Comparison of ENCODE assay signal across 9 cellular contexts in the genomic region with DNA sequence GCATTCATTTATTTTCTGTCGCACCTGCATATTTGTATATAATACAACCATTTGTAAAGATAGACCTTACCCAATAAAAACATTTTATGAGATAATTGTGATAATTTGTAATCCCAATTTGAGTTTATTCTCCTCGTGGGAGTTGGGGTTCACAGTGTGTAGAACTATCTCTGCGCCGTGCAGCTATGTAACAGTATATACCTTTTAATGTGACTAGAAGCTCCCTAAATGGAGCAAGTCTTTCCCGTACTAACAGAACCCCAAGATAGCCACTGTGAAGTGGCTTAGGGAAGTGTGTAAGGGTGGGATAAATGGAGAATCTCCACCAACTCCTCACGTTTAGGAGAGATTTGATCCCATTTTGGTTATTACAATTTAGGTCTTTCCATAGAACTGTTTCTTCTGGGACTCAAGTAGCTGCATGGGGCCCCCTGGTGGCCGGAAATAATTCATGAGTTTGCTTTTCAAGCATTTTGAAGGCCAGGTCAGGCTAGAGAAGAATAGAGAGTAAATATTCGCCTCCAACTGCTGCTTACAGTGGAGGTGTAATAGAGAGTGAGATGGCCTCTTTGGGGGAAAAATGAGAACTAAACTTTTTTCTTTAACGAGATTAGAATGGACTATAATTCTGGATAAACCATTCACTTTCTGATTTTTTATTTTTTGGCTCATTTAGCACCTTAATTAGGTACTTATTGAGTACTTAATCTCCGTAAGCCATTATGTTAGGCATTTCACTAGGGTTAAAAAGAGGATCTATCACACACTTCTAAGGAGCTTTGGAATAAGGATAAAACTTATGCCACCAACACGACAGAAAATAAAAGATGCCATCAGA. TPM values are rescaled to one million over a fixed set of nuclear protein-coding genes. Genes with fewer than 3 reads are reported as not detected.
DNase-seq lines count a peak whose midpoint lies in the region; ATAC-seq, FAIRE-seq and TF ChIP-seq lines count a peak whose summit lies in the region.
"Had no signal": no experiment of that assay in that cellular context is flagged by ENCODE, and none has a peak within 500 bp of the region (broad histone marks: within the 10 kb centered on the region; RNA-seq: fewer than 3 reads in every experiment).

No MANE protein-coding gene starts in this region.

- no peak overlapping the region for H4K91ac ChIP-seq in H1 (replicated peaks; ENCODE audit: insufficient read length, low read length)

- no peaks in the 10 kb centered on the region for H3K9me3 Mint-ChIP-seq in activated CD4-positive, alpha-beta memory T cell treated with anti-CD3 and anti-CD28 coated beads, Interleukin-2, amount 10 ng/mL, durations not matched to agents 7 days and 5 days

- H3K4ac ChIP-seq in H1 (replicated peaks; ENCODE audit: insufficient read length, low read depth, low read length): no peak overlapping the region

- TF ChIP-seq POLR2A in H1 (IDR thresholded peaks at IDR 0.05; ENCODE audit: control extremely low read depth in 1 of 2, low read depth in 2 of 2, low read length in 2 of 2) (no peak), GM18505 (IDR thresholded peaks at IDR 0.05; ENCODE audit: borderline replicate concordance, extremely low read depth, insufficient read depth, insufficient read length) (no peak)

- no peak overlapping the region for H3K27ac Mint-ChIP-seq in activated CD4-positive, alpha-beta memory T cell treated with anti-CD3 and anti-CD28 coated beads, Interleukin-2, amount 10 ng/mL, durations not matched to agents 7 days and 5 days

- H3K4me3 Mint-ChIP-seq in activated CD4-positive, alpha-beta memory T cell treated with anti-CD3 and anti-CD28 coated beads, Interleukin-2, amount 10 ng/mL, durations not matched to agents 7 days and 5 days: no peak overlapping the region

- no peak overlapping the region for H3K9ac ChIP-seq in H1 (replicated peaks in 1 of 4; ENCODE audit: extremely low read depth in 1 of 4, low read depth in 3 of 4, low read length in 3 of 4)

- no peak overlapping the region for H3K14ac ChIP-seq in H1 (ENCODE audit: insufficient read length)

- H3K23me2 ChIP-seq in H1 (ENCODE audit: low read depth, low read length): no peaks in the 10 kb centered on the region

- no peaks in the 10 kb centered on the region for H3K79me1 ChIP-seq in H1 (ENCODE audit: low read depth, low read length)

- no peak overlapping the region for H3K18ac ChIP-seq in H1 (ENCODE audit: extremely low read depth, low read length)

- POLR2A ChIA-PET in activated CD4-positive, alpha-beta memory T cell treated with anti-CD3 and anti-CD28 coated beads, Interleukin-2, amount 10 ng/mL, durations not matched to agents 7 days and 5 days (lab: Charles Lee): interaction anchor here (1.2 kb wide), 2 partner anchors 191 to 193 kb away, joined by 3 read pairs; no protein-coding TSS in a partner anchor
- POLR2A ChIA-PET in H1 (lab: Charles Lee; ENCODE audit: partially characterized antibody): interaction anchor here (0.6 to 1.2 kb wide), 3 partner anchors 40 to 116 kb away, joined by 3 to 7 read pairs (median 3); no protein-coding TSS in a partner anchor

- no peak overlapping the region for H4K8ac ChIP-seq in H1 (ENCODE audit: extremely low read depth, insufficient read depth, low read length)

- peak; percentile 68 to 78 for TF ChIP-seq RAD21 in H1 (IDR thresholded peaks at IDR 0.05 in 1 of 2, conservative IDR thresholded peaks at IDR 0.05 in 1 of 2; ENCODE audit: low read depth in 2 of 2, low read length in 2 of 2)

- no peak overlapping the region for H2BK20ac ChIP-seq in H1 (ENCODE audit: low read length)

- H3K4me1 ChIP-seq in H1 (replicated peaks in 1 of 4; ENCODE audit: control insufficient read depth in 3 of 4, insufficient read depth in 4 of 4, low read length in 3 of 4): peaks cover 0 to 4% (median 3%) of the 10 kb centered on the region in 4 experiments; a peak in 4 of 7 replicates

- no peaks in the 10 kb centered on the region for H4K20me1 ChIP-seq in H1 (replicated peaks in 1 of 2; ENCODE audit: control insufficient read depth in 1 of 2, insufficient read depth in 2 of 2, low read length in 2 of 2)

- FAIRE-seq in H1 (lab: Jason Lieb, UNC): peak; percentile 36

- CTCF ChIA-PET in activated CD4-positive, alpha-beta memory T cell treated with anti-CD3 and anti-CD28 coated beads, Interleukin-2, amount 10 ng/mL, durations not matched to agents 7 days and 5 days (lab: Charles Lee): interaction anchor here (0.5 to 7.6 kb wide), 17 partner anchors 9 to 195 kb away, joined by 3 to 35 read pairs (median 4); no protein-coding TSS in a partner anchor
- CTCF ChIA-PET in H1 (lab: Charles Lee; ENCODE audit: partially characterized antibody): interaction anchor here (0.6 to 8.4 kb wide), 47 partner anchors 8 to 219 kb away, joined by 3 to 96 read pairs (median 4); partner anchors contain the start of gene PCTP

- DNase-seq in D341Med (ENCODE audit: low spot score) (peak; percentile 68), HFF-Myc (ENCODE audit: extremely low read depth, low read depth) (no peak), NCI-H748 (lab: John Stamatoyannopoulos, UW; ENCODE audit: unreplicated experiment) (peak; percentile 62), H1 (ENCODE audit: low read depth in 1 of 2, low spot score in 2 of 2) (peak; percentile 67 to 88), midbrain (lab: John Stamatoyannopoulos, UW) (peak; percentile 75)
- peak; percentile 65 for DNase-seq in activated CD4-positive, alpha-beta memory T cell treated with anti-CD3 and anti-CD28 coated beads, Interleukin-2, amount 10 ng/mL, durations not matched to agents 7 days and 5 days
- DNase-seq in stimulated activated CD8-positive, alpha-beta memory T cell treated with anti-CD3 and anti-CD28 coated beads, Interleukin-4, amount 100 ng/mL, for 48 hours: peak; percentile 83

- H3K9me3 ChIP-seq in H1 (ENCODE audit: insufficient read depth in 2 of 2, low read depth in 1 of 2, low read length in 1 of 2): no peaks in the 10 kb centered on the region

- ATAC-seq in GM18505 (IDR thresholded peaks at IDR 0.05; ENCODE audit: unreplicated experiment): no peak

- no peaks in the 10 kb centered on the region for H3K36me3 ChIP-seq in H1 (ENCODE audit: control insufficient read depth in 2 of 4, insufficient read depth in 4 of 4, low read length in 3 of 4)

- no peak overlapping the region for H3K56ac ChIP-seq in H1 (replicated peaks; ENCODE audit: insufficient read length, low read depth, low read length)

- TF ChIP-seq EP300 in H1 (IDR thresholded peaks at IDR 0.05; ENCODE audit: borderline replicate concordance in 1 of 2, low read depth in 2 of 2, low read length in 2 of 2): no peak

- no peak overlapping the region for H3K27ac ChIP-seq in H1 (ENCODE audit: low read depth, low read length)

- no peaks in the 10 kb centered on the region for H3K36me3 Mint-ChIP-seq in activated CD4-positive, alpha-beta memory T cell treated with anti-CD3 and anti-CD28 coated beads, Interleukin-2, amount 10 ng/mL, durations not matched to agents 7 days and 5 days (ENCODE audit: low read depth)

- WGBS in H1 (ENCODE audit: extremely low coverage in 1 of 2, insufficient coverage in 1 of 2, insufficient read length in 1 of 2, insufficient replicate concordance in 2 of 2, low coverage in 1 of 2, low lambda C conversion rate in 2 of 2, missing lambda C conversion rate in 1 of 2), 2 experiments: 68% methylated on average over 11 of the region's 11 CpGs; no CpG with 5 or more reads in 1 of the 2 experiments

- H3K27me3 ChIP-seq in H1 (replicated peaks in 1 of 4; ENCODE audit: control insufficient read depth in 3 of 4, extremely low read depth in 1 of 4, insufficient read depth in 3 of 4, low read length in 3 of 4): no peaks in the 10 kb centered on the region

- H2AFZ ChIP-seq in H1 (ENCODE audit: low read length): no peak overlapping the region

- no peaks in the 10 kb centered on the region for H3K79me2 ChIP-seq in H1 (ENCODE audit: control insufficient read depth in 1 of 2, insufficient read depth in 2 of 2, low read length in 2 of 2)

- H2BK120ac ChIP-seq in H1 (replicated peaks; ENCODE audit: low read depth, low read length): no peak overlapping the region

- no peak overlapping the region for H3K4me2 ChIP-seq in H1 (ENCODE audit: insufficient read depth in 1 of 2, low read depth in 2 of 2, low read length in 2 of 2)

- H3K4me3 ChIP-seq in HFF-Myc (replicated peaks; ENCODE audit: low read depth, low read length) (no peak overlapping the region), H1 (ENCODE audit: extremely low read depth in 1 of 4, insufficient read depth in 2 of 4, low read depth in 3 of 4, low read length in 4 of 4) (no peak overlapping the region)

- H2BK12ac ChIP-seq in H1 (ENCODE audit: low read depth, low read length): no peak overlapping the region

- H3K27me3 Mint-ChIP-seq in activated CD4-positive, alpha-beta memory T cell treated with anti-CD3 and anti-CD28 coated beads, Interleukin-2, amount 10 ng/mL, durations not matched to agents 7 days and 5 days: peaks cover 17% of the 10 kb centered on the region

- no peak overlapping the region for H2BK5ac ChIP-seq in H1 (ENCODE audit: low read depth, low read length)

- H4K5ac ChIP-seq in H1 (ENCODE audit: insufficient read length, low read depth, low read length): no peak overlapping the region

- H2AK5ac ChIP-seq in H1 (ENCODE audit: low read depth, low read length): no peak overlapping the region

- H3K23ac ChIP-seq in H1 (ENCODE audit: insufficient read length): no peak overlapping the region

- H2BK15ac ChIP-seq in H1 (ENCODE audit: low read length): no peak overlapping the region

- no peaks in the 10 kb centered on the region for H3K4me1 Mint-ChIP-seq in activated CD4-positive, alpha-beta memory T cell treated with anti-CD3 and anti-CD28 coated beads, Interleukin-2, amount 10 ng/mL, durations not matched to agents 7 days and 5 days

- TF ChIP-seq CTCF in HFF-Myc (IDR thresholded peaks at IDR 0.05; ENCODE audit: low read depth, low read length, missing control alignments): peak; percentile 82
- peak in 2 of 3 experiments; percentile 64 to 68; a peak in 3 of 4 replicates for TF ChIP-seq CTCF in H1 (IDR thresholded peaks at IDR 0.05; ENCODE audit: control extremely low read depth in 1 of 3, insufficient read depth in 1 of 3, low read depth in 1 of 3, low read length in 3 of 3)

RNA-seq across cellular contexts. Expression of gene TMEM100, which starts 4.5 kb away (rescaled TPM):
- not detected for total RNA-seq in activated CD4-positive, alpha-beta memory T cell treated with anti-CD3 and anti-CD28 coated beads, Interleukin-2, amount 10 ng/mL, durations not matched to agents 7 days and 5 days
- 0.48 and 1.1 TPM in 2 replicates for total RNA-seq in H1 (2021; fragmentation: NEBNext Ultra II Directional; extraction: Animal tissue kit (Norgen Biotek cat#: 25700))
- polyA plus RNA-seq in H1 (2011; rRNA removed): 0.25 and 0.36 TPM in 2 replicates
- polyA plus RNA-seq in H1 (2011; cell fraction: cytosol; rRNA removed): 0.23 TPM
- polyA plus RNA-seq in H1 (2011; cell fraction: nucleus; rRNA removed): 0.19 TPM
- 0.31 to 1.1 TPM (median 0.55 TPM) in 4 replicates for polyA plus RNA-seq in H1 (2012, experiment 1 of 2)
- 0.09 TPM for polyA plus RNA-seq in H1 (2012, experiment 2 of 2)
- polyA plus RNA-seq in H1 (2013, experiment 1 of 2): 0.47 TPM
- polyA plus RNA-seq in H1 (2013, experiment 2 of 2): 0.55 TPM
- polyA minus RNA-seq in H1 (2011; rRNA and poly(A)+ RNA removed): 0.56 and 1.1 TPM in 2 replicates
- not detected for polyA minus RNA-seq in H1 (2011; cell fraction: cytosol; rRNA and poly(A)+ RNA removed)
- 1.4 TPM for polyA minus RNA-seq in H1 (2011; cell fraction: nucleus; rRNA and poly(A)+ RNA removed)
- total RNA-seq: T-helper 1 cell treated with Interleukin-12 subunit alpha and Interleukin-12 subunit beta and Interleukin-4 antibody, amounts not matched to agents 30 ng/mL and 1 ng/mL, for 36 hours had no signal

RNA-seq across cellular contexts. Expression of gene PCTP, which starts 32.7 kb away (rescaled TPM):
- 1 to 10 TPM; 6.9 to 7.2 TPM for total RNA-seq in activated CD4-positive, alpha-beta memory T cell treated with anti-CD3 and anti-CD28 coated beads, Interleukin-2, amount 10 ng/mL, durations not matched to agents 7 days and 5 days
- 12.5 and 14.6 TPM in 2 replicates for total RNA-seq in H1 (2021; fragmentation: NEBNext Ultra II Directional; extraction: Animal tissue kit (Norgen Biotek cat#: 25700))
- 11.2 and 14.1 TPM in 2 replicates for polyA plus RNA-seq in H1 (2011; rRNA removed)
- 16.4 TPM for polyA plus RNA-seq in H1 (2011; cell fraction: cytosol; rRNA removed)
- polyA plus RNA-seq in H1 (2011; cell fraction: nucleus; rRNA removed): 6.6 TPM
- polyA plus RNA-seq in H1 (2012, experiment 1 of 2): 12.1 to 14.9 TPM (median 13.5 TPM) in 4 replicates
- polyA plus RNA-seq in H1 (2012, experiment 2 of 2): 4.3 TPM
- 9.5 TPM for polyA plus RNA-seq in H1 (2013, experiment 1 of 2)
- 10.3 TPM for polyA plus RNA-seq in H1 (2013, experiment 2 of 2)
- 13.9 and 16.4 TPM in 2 replicates for polyA minus RNA-seq in H1 (2011; rRNA and poly(A)+ RNA removed)
- 8.1 TPM for polyA minus RNA-seq in H1 (2011; cell fraction: cytosol; rRNA and poly(A)+ RNA removed)
- 11.6 TPM for polyA minus RNA-seq in H1 (2011; cell fraction: nucleus; rRNA and poly(A)+ RNA removed)
